Comparison of ENCODE assay signal across 38 cellular contexts in the genomic region with DNA sequence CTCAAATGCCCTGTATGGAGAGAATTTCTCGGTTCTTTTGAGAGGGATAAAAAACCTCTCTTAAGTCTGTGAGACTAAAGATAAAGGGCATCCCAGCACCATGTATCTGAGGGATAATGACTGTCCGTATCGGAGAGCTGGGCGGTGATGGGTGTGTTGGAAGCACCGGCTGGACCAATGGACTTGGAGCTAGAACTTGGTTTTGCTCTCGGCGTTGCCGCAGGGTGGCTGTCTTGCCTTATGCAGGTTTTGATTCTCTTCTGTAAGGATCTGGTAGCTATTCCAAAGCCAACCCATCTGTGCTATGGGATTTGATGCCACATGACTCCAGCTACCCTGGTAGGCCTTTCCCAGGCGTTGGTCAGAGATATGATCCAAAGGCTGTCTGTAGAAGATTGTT.
"Had no signal": no experiment of that assay in that cellular context is flagged by ENCODE, and none has a peak within 500 bp of the region (broad histone marks: within the 10 kb centered on the region; RNA-seq: fewer than 3 reads in every experiment).

No MANE protein-coding gene starts in this region.

- ATAC-seq: activated CD4-positive, CD25-positive, alpha-beta regulatory T cell treated with anti-CD3 and anti-CD28 coated beads, Interleukin-2, amount 50 U/mL, for 24 hours; activated CD8-positive, alpha-beta memory T cell treated with anti-CD3 and anti-CD28 coated beads, Interleukin-2, amount 10 ng/mL, durations not matched to agents 7 days and 5 days; activated CD8-positive, alpha-beta T cell treated with anti-CD3 and anti-CD28 coated beads, Interleukin-2, amount 10 ng/mL, durations not matched to agents 7 days and 5 days; activated naive CD8-positive, alpha-beta T cell treated with anti-CD3 and anti-CD28 coated beads, Interleukin-2, amount 50 U/mL, for 24 hours; body of pancreas; T-helper 17 cell had no signal

- H3K9me3 Mint-ChIP-seq: activated B cell treated with CpG ODN at 0.5 μM for 24 hours; activated naive CD4-positive, alpha-beta T cell treated with anti-CD3 and anti-CD28 coated beads for 36 hours; activated naive CD4-positive, alpha-beta T cell treated with anti-CD3 and anti-CD28 coated beads, Interleukin-2, amount 50 U/mL, for 24 hours; activated naive CD8-positive, alpha-beta T cell treated with anti-CD3 and anti-CD28 coated beads for 36 hours; activated naive CD8-positive, alpha-beta T cell treated with anti-CD3 and anti-CD28 coated beads, Interleukin-2, amount 50 U/mL, for 24 hours; activated T-helper 1 cell treated with anti-CD3 and anti-CD28 coated beads, Interleukin-12 subunit alpha, Interleukin-12 subunit beta, Interleukin-2, Interleukin-4 antibody, amounts not matched to agents 30 ng/mL and 10 ng/mL and 1 ng/mL, durations not matched to agents 14 hours and 24 hours and 36 hours; activated T-helper 2 cell treated with anti-CD3 and anti-CD28 coated beads, Interferon-gamma antibody, Interleukin-2, Interleukin-4, amounts not matched to agents 10 μg/mL and 5 μg/mL and 100 μg/mL, durations not matched to agents 14 hours and 24 hours and 36 hours; T-helper 2 cell treated with Interferon-gamma antibody and Interleukin-4, amounts not matched to agents 5 μg/mL and 100 μg/mL, for 36 hours had no signal

- H3K36me3 ChIP-seq: adrenal gland, breast epithelium, cardiac muscle cell, colonic mucosa, esophagus squamous epithelium, WERI-Rb-1 had no signal

- H3K4me1 Mint-ChIP-seq: activated B cell treated with CpG ODN at 0.5 μM for 24 hours; activated CD8-positive, alpha-beta memory T cell treated with anti-CD3 and anti-CD28 coated beads, Interleukin-2, amount 10 ng/mL, durations not matched to agents 7 days and 5 days; activated naive CD4-positive, alpha-beta T cell treated with anti-CD3 and anti-CD28 coated beads, Interleukin-2, amount 50 U/mL, for 24 hours; activated naive CD8-positive, alpha-beta T cell treated with anti-CD3 and anti-CD28 coated beads for 36 hours; activated naive CD8-positive, alpha-beta T cell treated with anti-CD3 and anti-CD28 coated beads, Interleukin-2, amount 50 U/mL, for 24 hours; T-helper 17 cell had no signal

- H3K4me3 ChIP-seq: adrenal gland, body of pancreas, breast epithelium, cardiac muscle cell, colonic mucosa, esophagus squamous epithelium had no signal

- H3K27me3 Mint-ChIP-seq: activated CD8-positive, alpha-beta memory T cell treated with anti-CD3 and anti-CD28 coated beads, Interleukin-2, amount 10 ng/mL, durations not matched to agents 7 days and 5 days; activated naive CD4-positive, alpha-beta T cell treated with anti-CD3 and anti-CD28 coated beads, Interleukin-2, amount 50 U/mL, for 24 hours; T-helper 17 cell had no signal

- H3K27ac ChIP-seq: adrenal gland, body of pancreas, breast epithelium, cardiac muscle cell, colonic mucosa, epithelial cell of prostate, esophagus squamous epithelium, WERI-Rb-1 had no signal

- FAIRE-seq: endometrium, endothelial cell of umbilical vein, frontal cortex had no signal

- H3K4me1 ChIP-seq: adrenal gland, body of pancreas, breast epithelium, colonic mucosa had no signal

- H3K9me3 ChIP-seq: adrenal gland, body of pancreas, breast epithelium, colonic mucosa, esophagus squamous epithelium had no signal

- DNase-seq: activated B cell treated with CpG ODN at 0.5 μM for 24 hours; activated CD4-positive, alpha-beta T cell treated with anti-CD3 and anti-CD28 coated beads for 48 hours; activated CD4-positive, alpha-beta T cell treated with anti-CD3 and anti-CD28 coated beads, Interleukin-2, amount 50 U/mL, for 1 hour; activated CD4-positive, alpha-beta T cell treated with anti-CD3 and anti-CD28 coated beads, Interleukin-2, amount 50 U/mL, for 48 hours; activated CD8-positive, alpha-beta memory T cell treated with anti-CD3 and anti-CD28 coated beads, Interleukin-2, amount 10 ng/mL, durations not matched to agents 7 days and 5 days; activated CD8-positive, alpha-beta memory T cell treated with anti-CD3 and anti-CD28 coated beads, Interleukin-2, amount 50 U/mL, for 4 hours; activated CD8-positive, alpha-beta T cell treated with anti-CD3 and anti-CD28 coated beads, Interleukin-2, amount 10 ng/mL, durations not matched to agents 7 days and 5 days; activated effector memory CD4-positive, alpha-beta T cell treated with anti-CD3 and anti-CD28 coated beads, Interleukin-2, amount 50 U/mL, for 16 hours; activated naive CD4-positive, alpha-beta T cell treated with anti-CD3 and anti-CD28 coated beads for 36 hours; activated naive CD8-positive, alpha-beta T cell treated with anti-CD3 and anti-CD28 coated beads for 36 hours; activated naive CD8-positive, alpha-beta T cell treated with anti-CD3 and anti-CD28 coated beads, Interleukin-2, amount 50 U/mL, for 24 hours; activated T-cell treated with anti-CD3 and anti-CD28 coated beads, Interleukin-2, amount 50 U/mL, for 1 hour; activated T-cell treated with anti-CD3 and anti-CD28 coated beads, Interleukin-2, amount 50 U/mL, for 48 hours; adrenal gland; amygdala; aorta; body of pancreas; central memory CD4-positive, alpha-beta T cell; colonic mucosa; effector CD8-positive, alpha-beta T cell; esophagus squamous epithelium; foreskin fibroblast; head of caudate nucleus; T-helper 1 cell; T-helper 17 cell; T1000; WERI-Rb-1 had no signal

- H3K4me3 Mint-ChIP-seq: activated B cell treated with CpG ODN at 0.5 μM for 24 hours; activated CD8-positive, alpha-beta memory T cell treated with anti-CD3 and anti-CD28 coated beads, Interleukin-2, amount 10 ng/mL, durations not matched to agents 7 days and 5 days; activated CD8-positive, alpha-beta T cell treated with anti-CD3 and anti-CD28 coated beads, Interleukin-2, amount 10 ng/mL, durations not matched to agents 7 days and 5 days; activated naive CD4-positive, alpha-beta T cell treated with anti-CD3 and anti-CD28 coated beads for 36 hours; activated naive CD4-positive, alpha-beta T cell treated with anti-CD3 and anti-CD28 coated beads, Interleukin-2, amount 50 U/mL, for 24 hours; activated naive CD8-positive, alpha-beta T cell treated with anti-CD3 and anti-CD28 coated beads for 36 hours; activated naive CD8-positive, alpha-beta T cell treated with anti-CD3 and anti-CD28 coated beads, Interleukin-2, amount 50 U/mL, for 24 hours; activated T-helper 1 cell treated with anti-CD3 and anti-CD28 coated beads, Interleukin-12 subunit alpha, Interleukin-12 subunit beta, Interleukin-2, Interleukin-4 antibody, amounts not matched to agents 30 ng/mL and 10 ng/mL and 1 ng/mL, durations not matched to agents 14 hours and 24 hours and 36 hours; T-helper 17 cell; T-helper 2 cell treated with Interferon-gamma antibody and Interleukin-4, amounts not matched to agents 5 μg/mL and 100 μg/mL, for 36 hours had no signal

- H3K27me3 ChIP-seq: adrenal gland, body of pancreas, breast epithelium, cardiac muscle cell, colonic mucosa, esophagus squamous epithelium had no signal

- H3K36me3 Mint-ChIP-seq: activated CD8-positive, alpha-beta memory T cell treated with anti-CD3 and anti-CD28 coated beads, Interleukin-2, amount 10 ng/mL, durations not matched to agents 7 days and 5 days; activated naive CD4-positive, alpha-beta T cell treated with anti-CD3 and anti-CD28 coated beads, Interleukin-2, amount 50 U/mL, for 24 hours; activated naive CD8-positive, alpha-beta T cell treated with anti-CD3 and anti-CD28 coated beads for 36 hours had no signal

- H3K27ac Mint-ChIP-seq: activated B cell treated with CpG ODN at 0.5 μM for 24 hours; activated CD8-positive, alpha-beta memory T cell treated with anti-CD3 and anti-CD28 coated beads, Interleukin-2, amount 10 ng/mL, durations not matched to agents 7 days and 5 days; activated CD8-positive, alpha-beta T cell treated with anti-CD3 and anti-CD28 coated beads, Interleukin-2, amount 10 ng/mL, durations not matched to agents 7 days and 5 days; activated naive CD4-positive, alpha-beta T cell treated with anti-CD3 and anti-CD28 coated beads for 36 hours; activated naive CD4-positive, alpha-beta T cell treated with anti-CD3 and anti-CD28 coated beads, Interleukin-2, amount 50 U/mL, for 24 hours; activated naive CD8-positive, alpha-beta T cell treated with anti-CD3 and anti-CD28 coated beads for 36 hours; activated naive CD8-positive, alpha-beta T cell treated with anti-CD3 and anti-CD28 coated beads, Interleukin-2, amount 50 U/mL, for 24 hours; activated T-helper 1 cell treated with anti-CD3 and anti-CD28 coated beads, Interleukin-12 subunit alpha, Interleukin-12 subunit beta, Interleukin-2, Interleukin-4 antibody, amounts not matched to agents 30 ng/mL and 10 ng/mL and 1 ng/mL, durations not matched to agents 14 hours and 24 hours and 36 hours; activated T-helper 2 cell treated with anti-CD3 and anti-CD28 coated beads, Interferon-gamma antibody, Interleukin-2, Interleukin-4, amounts not matched to agents 10 μg/mL and 5 μg/mL and 100 μg/mL, durations not matched to agents 14 hours and 24 hours and 36 hours; T-helper 17 cell; T-helper 2 cell treated with Interferon-gamma antibody and Interleukin-4, amounts not matched to agents 5 μg/mL and 100 μg/mL, for 36 hours had no signal
